ENCODE assay signal across 2 cellular contexts in genomic region chr13:52449323-52450011, GRCh38.
TF ChIP-seq lines count a peak whose summit lies in the region.

No MANE protein-coding gene starts in this region.

TF ChIP-seq in SK-N-SH, 30 proteins besides CTCF, POLR2A, EP300 and RAD21 (continued from another document):
- TF ChIP-seq CHD2 (IDR thresholded peaks at IDR 0.05; ENCODE audit: low read length, partially characterized antibody) = no peak

TF ChIP-seq in SK-N-SH treated with all-trans-retinoic acid at 6 μM for 48 hours, 23 proteins besides CTCF, POLR2A, EP300 and RAD21 (continued from another document):
- TF ChIP-seq PATZ1 (CRISPR knock-in tag; IDR thresholded peaks at IDR 0.05; ENCODE audit: borderline replicate concordance) (no peak), ZNF70 (CRISPR knock-in tag; IDR thresholded peaks at IDR 0.05) (no peak), POU6F1 (CRISPR knock-in tag; IDR thresholded peaks at IDR 0.05; ENCODE audit: borderline replicate concordance, low read depth) (no peak), ESRRG (CRISPR knock-in tag; IDR thresholded peaks at IDR 0.05) (no peak), ZFP3 (CRISPR knock-in tag; IDR thresholded peaks at IDR 0.05) (no peak), TOX (CRISPR knock-in tag; IDR thresholded peaks at IDR 0.05; ENCODE audit: borderline replicate concordance) (no peak)
TF ChIP-seq in SK-N-SH treated with all-trans-retinoic acid at 6 μM for 48 hours: peak in this region for 0.
